8 cellular contexts compared by ENCODE assay signal in the genomic region with DNA sequence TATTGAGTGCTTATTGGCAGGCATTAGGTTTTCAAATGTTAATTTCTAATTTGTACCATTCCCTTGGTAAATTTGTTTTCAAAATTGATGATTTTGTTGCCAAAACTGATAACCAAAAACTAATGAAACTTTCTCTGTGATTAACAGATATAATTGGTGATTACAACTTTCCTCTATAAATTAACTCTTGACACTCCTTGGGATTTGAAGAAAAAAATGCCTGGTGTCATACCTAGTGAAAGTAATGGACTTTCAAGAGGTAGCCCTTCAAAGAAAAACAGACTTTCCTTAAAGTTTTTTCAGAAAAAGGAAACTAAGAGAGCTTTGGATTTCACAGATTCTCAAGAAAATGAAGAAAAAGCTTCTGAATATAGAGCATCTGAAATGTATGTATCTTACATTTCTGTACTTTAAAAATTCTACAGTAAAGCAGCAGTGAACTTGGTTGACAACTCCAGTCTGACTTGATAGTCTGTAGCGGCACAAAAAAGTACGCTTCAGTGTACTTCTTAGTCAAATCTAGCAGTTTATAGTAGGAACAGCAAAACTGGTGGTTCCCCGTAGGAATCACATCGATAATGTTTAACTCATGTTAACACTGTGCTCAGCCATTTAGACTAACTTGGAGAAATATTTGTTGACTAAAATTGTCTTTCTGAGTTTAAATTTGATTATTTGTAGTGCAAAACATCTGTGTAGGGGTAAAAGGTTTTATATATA. TPM values are rescaled to one million over a fixed set of nuclear protein-coding genes. Genes with fewer than 3 reads are reported as not detected.
DNase-seq lines count a peak whose midpoint lies in the region; ATAC-seq lines count a peak whose summit lies in the region.

No MANE protein-coding gene starts in this region.

- peaks cover 3% of the 10 kb centered on the region for H3K4me1 ChIP-seq in right cardiac atrium (ENCODE audit: control insufficient read depth, insufficient read depth, low read length)

- ATAC-seq in GM19372 (IDR thresholded peaks at IDR 0.05; ENCODE audit: low read depth, unreplicated experiment) (peak; percentile 12), HG03460 (IDR thresholded peaks at IDR 0.05; ENCODE audit: unreplicated experiment) (peak; percentile 31), right cardiac atrium (no peak)

- no peaks in the 10 kb centered on the region for H3K9me3 ChIP-seq in right cardiac atrium (ENCODE audit: control insufficient read depth, low read length)

- H3K27me3 ChIP-seq in right cardiac atrium (ENCODE audit: control insufficient read depth, insufficient read depth): no peaks in the 10 kb centered on the region

- no peak overlapping the region for H3K4me3 ChIP-seq in right cardiac atrium (ENCODE audit: low read length)

- in situ Hi-C loops in ACHN (cut with HindIII; ENCODE audit: low pct_ligation_motif_present, low pct_unique_long_range_greater_than_20kb, low sequenced_read_pairs): no loop called here

- WGBS in right cardiac atrium: 79% methylated on average over 4 of the region's 4 CpGs

- DNase-seq in ACHN (peak; percentile 72), amniotic epithelial cell (ENCODE audit: low read depth) (peak; percentile 30), AG08395 (ENCODE audit: low spot score) (no peak), NCI-H345 treated with DMSO at 0.1 percent for 48 hours (lab: John Stamatoyannopoulos, UW; ENCODE audit: unreplicated experiment) (no peak), right cardiac atrium (no peak)
- DNase-seq in stimulated activated CD4-positive, alpha-beta T cell treated with anti-CD3 and anti-CD28 coated beads, Interleukin-2, amount 100 ng/mL, for 48 hours: no peak

- intact Hi-C loops in right cardiac atrium (cut with DNase I): no loop called here

- H3K27ac ChIP-seq in right cardiac atrium (ENCODE audit: low read length): no peak overlapping the region

RNA-seq across cellular contexts. Expression of gene USP1, which starts 3.0 kb away (rescaled TPM):
- 10 to 100 TPM; 16.7 to 17.8 (median 17.1) TPM for total RNA-seq in right cardiac atrium
- polyA plus RNA-seq in right cardiac atrium: 7.3 TPM

Comparison
In these comparisons a context has a peak if more than half of its experiments do, and no peak if none do; other contexts are left out.
1. DNase-seq: peak in ACHN (single experiment) and amniotic epithelial cell (single experiment); none in stimulated activated CD4-positive, alpha-beta T cell treated with anti-CD3 and anti-CD28 coated beads, Interleukin-2, amount 100 ng/mL, for 48 hours (0 of 2), AG08395 (single experiment), NCI-H345 treated with DMSO at 0.1 percent for 48 hours (single experiment) and right cardiac atrium (0 of 3).
2. ATAC-seq: peak in GM19372 (single experiment) and HG03460 (single experiment); none in right cardiac atrium (0 of 2).